ENCODE assay signal across 1 cellular context in the genomic region with DNA sequence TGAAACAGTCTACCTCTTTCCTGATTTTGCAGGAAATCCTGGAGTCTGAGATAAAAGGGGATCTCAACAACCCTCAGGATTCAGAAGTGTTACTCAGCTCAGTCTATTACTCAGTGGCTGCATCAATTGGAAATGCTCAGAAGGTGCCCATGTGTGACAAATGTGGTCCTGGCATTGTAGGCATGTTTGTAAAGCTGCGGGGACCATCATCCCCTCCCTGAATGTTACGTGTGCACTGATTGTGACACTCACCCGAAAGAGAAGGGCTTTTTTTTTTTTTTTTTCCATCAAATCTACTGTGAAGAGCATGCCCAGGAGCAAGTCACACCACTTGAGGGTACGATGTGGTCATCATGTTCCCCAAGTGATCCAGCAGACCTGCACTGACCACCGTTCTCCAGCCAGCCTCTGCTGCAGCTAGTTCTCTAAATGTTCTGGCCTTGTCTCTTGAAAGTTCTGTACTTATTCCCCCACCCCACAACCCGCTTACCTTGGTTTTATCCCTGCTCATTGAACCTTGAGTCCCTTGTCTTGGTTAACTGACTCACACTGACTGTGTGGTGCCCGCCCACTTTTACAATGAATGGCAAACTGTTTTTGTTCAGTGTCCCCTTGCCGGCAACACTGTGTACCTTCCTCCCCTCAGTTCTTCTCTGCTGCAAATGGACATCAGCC.
TF ChIP-seq lines count a peak whose summit lies in the region.

No MANE protein-coding gene starts in this region.

TF ChIP-seq in HepG2, 621 proteins besides CTCF, POLR2A, EP300 and RAD21 (continued from another document and continues in another):
- TF ChIP-seq, protein P1, sequence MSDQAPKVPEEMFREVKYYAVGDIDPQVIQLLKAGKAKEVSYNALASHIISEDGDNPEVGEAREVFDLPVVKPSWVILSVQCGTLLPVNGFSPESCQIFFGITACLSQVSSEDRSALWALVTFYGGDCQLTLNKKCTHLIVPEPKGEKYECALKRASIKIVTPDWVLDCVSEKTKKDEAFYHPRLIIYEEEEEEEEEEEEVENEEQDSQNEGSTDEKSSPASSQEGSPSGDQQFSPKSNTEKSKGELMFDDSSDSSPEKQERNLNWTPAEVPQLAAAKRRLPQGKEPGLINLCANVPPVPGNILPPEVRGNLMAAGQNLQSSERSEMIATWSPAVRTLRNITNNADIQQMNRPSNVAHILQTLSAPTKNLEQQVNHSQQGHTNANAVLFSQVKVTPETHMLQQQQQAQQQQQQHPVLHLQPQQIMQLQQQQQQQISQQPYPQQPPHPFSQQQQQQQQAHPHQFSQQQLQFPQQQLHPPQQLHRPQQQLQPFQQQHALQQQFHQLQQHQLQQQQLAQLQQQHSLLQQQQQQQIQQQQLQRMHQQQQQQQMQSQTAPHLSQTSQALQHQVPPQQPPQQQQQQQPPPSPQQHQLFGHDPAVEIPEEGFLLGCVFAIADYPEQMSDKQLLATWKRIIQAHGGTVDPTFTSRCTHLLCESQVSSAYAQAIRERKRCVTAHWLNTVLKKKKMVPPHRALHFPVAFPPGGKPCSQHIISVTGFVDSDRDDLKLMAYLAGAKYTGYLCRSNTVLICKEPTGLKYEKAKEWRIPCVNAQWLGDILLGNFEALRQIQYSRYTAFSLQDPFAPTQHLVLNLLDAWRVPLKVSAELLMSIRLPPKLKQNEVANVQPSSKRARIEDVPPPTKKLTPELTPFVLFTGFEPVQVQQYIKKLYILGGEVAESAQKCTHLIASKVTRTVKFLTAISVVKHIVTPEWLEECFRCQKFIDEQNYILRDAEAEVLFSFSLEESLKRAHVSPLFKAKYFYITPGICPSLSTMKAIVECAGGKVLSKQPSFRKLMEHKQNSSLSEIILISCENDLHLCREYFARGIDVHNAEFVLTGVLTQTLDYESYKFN (CRISPR knock-in tag; conservative IDR thresholded peaks at IDR 0.05), result peak; percentile 74
- TF ChIP-seq, protein P2, sequence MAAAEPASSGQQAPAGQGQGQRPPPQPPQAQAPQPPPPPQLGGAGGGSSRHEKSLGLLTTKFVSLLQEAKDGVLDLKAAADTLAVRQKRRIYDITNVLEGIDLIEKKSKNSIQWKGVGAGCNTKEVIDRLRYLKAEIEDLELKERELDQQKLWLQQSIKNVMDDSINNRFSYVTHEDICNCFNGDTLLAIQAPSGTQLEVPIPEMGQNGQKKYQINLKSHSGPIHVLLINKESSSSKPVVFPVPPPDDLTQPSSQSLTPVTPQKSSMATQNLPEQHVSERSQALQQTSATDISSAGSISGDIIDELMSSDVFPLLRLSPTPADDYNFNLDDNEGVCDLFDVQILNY (CRISPR knock-in tag; conservative IDR thresholded peaks at IDR 0.05), result no peak
- no peak for TF ChIP-seq HNRNPL (IDR thresholded peaks at IDR 0.05; ENCODE audit: low read depth, low read length)
- TF ChIP-seq, protein P3, sequence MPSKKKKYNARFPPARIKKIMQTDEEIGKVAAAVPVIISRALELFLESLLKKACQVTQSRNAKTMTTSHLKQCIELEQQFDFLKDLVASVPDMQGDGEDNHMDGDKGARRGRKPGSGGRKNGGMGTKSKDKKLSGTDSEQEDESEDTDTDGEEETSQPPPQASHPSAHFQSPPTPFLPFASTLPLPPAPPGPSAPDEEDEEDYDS (CRISPR knock-in tag; IDR thresholded peaks at IDR 0.05), result peak; percentile 36; the same call in 1 of the 2 replicates
- TF ChIP-seq ZNF644 (CRISPR knock-in tag; IDR thresholded peaks at IDR 0.05; ENCODE audit: low read depth), result peak; percentile 61; the same call in 1 of the 2 replicates
- TF ChIP-seq SKI (IDR thresholded peaks at IDR 0.05; ENCODE audit: partially characterized antibody), result no peak
- 0 out of 2 replicates have a peak, but pooled peaks have one; percentile 20 for TF ChIP-seq GFI1 (CRISPR knock-in tag; IDR thresholded peaks at IDR 0.05; ENCODE audit: borderline replicate concordance)
- no peak for TF ChIP-seq SIN3B (IDR thresholded peaks at IDR 0.05; ENCODE audit: low read length)
- TF ChIP-seq TMF1 (CRISPR knock-in tag; IDR thresholded peaks at IDR 0.05; ENCODE audit: low read depth), result no peak
- TF ChIP-seq TAF1 (CRISPR knock-in tag; IDR thresholded peaks at IDR 0.05), result no peak; the same call in 1 of the 2 replicates
- no peak for TF ChIP-seq ARNT (IDR thresholded peaks at IDR 0.05)
- TF ChIP-seq HDAC2 (CRISPR knock-in tag; IDR thresholded peaks at IDR 0.05), result peak; percentile 58; the same call in 1 of the 2 replicates
- TF ChIP-seq PAX8 (CRISPR knock-in tag; IDR thresholded peaks at IDR 0.05; ENCODE audit: borderline replicate concordance), result no peak
- no peak for TF ChIP-seq MTA1 (CRISPR knock-in tag; IDR thresholded peaks at IDR 0.05; ENCODE audit: borderline replicate concordance)
- TF ChIP-seq HNF4G (IDR thresholded peaks at IDR 0.05; ENCODE audit: borderline replicate concordance, low read depth, low read length), result peak; percentile 22; the same call in 1 of the 2 replicates
- TF ChIP-seq HNF4G (CRISPR knock-in tag; IDR thresholded peaks at IDR 0.05; ENCODE audit: borderline replicate concordance, low read depth), result no peak
- TF ChIP-seq, protein P4, sequence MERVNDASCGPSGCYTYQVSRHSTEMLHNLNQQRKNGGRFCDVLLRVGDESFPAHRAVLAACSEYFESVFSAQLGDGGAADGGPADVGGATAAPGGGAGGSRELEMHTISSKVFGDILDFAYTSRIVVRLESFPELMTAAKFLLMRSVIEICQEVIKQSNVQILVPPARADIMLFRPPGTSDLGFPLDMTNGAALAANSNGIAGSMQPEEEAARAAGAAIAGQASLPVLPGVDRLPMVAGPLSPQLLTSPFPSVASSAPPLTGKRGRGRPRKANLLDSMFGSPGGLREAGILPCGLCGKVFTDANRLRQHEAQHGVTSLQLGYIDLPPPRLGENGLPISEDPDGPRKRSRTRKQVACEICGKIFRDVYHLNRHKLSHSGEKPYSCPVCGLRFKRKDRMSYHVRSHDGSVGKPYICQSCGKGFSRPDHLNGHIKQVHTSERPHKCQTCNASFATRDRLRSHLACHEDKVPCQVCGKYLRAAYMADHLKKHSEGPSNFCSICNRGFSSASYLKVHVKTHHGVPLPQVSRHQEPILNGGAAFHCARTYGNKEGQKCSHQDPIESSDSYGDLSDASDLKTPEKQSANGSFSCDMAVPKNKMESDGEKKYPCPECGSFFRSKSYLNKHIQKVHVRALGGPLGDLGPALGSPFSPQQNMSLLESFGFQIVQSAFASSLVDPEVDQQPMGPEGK (CRISPR knock-in tag; IDR thresholded peaks at IDR 0.05), result 0 out of 2 replicates have a peak, but pooled peaks have one; percentile 36
- TF ChIP-seq RFX5 (IDR thresholded peaks at IDR 0.05; ENCODE audit: low read depth, low read length), result no peak
- peak; percentile 19; the same call in 1 of the 2 replicates for TF ChIP-seq CREM (IDR thresholded peaks at IDR 0.05)
- TF ChIP-seq CREM (CRISPR knock-in tag; IDR thresholded peaks at IDR 0.05), result no peak
- TF ChIP-seq, protein P5, sequence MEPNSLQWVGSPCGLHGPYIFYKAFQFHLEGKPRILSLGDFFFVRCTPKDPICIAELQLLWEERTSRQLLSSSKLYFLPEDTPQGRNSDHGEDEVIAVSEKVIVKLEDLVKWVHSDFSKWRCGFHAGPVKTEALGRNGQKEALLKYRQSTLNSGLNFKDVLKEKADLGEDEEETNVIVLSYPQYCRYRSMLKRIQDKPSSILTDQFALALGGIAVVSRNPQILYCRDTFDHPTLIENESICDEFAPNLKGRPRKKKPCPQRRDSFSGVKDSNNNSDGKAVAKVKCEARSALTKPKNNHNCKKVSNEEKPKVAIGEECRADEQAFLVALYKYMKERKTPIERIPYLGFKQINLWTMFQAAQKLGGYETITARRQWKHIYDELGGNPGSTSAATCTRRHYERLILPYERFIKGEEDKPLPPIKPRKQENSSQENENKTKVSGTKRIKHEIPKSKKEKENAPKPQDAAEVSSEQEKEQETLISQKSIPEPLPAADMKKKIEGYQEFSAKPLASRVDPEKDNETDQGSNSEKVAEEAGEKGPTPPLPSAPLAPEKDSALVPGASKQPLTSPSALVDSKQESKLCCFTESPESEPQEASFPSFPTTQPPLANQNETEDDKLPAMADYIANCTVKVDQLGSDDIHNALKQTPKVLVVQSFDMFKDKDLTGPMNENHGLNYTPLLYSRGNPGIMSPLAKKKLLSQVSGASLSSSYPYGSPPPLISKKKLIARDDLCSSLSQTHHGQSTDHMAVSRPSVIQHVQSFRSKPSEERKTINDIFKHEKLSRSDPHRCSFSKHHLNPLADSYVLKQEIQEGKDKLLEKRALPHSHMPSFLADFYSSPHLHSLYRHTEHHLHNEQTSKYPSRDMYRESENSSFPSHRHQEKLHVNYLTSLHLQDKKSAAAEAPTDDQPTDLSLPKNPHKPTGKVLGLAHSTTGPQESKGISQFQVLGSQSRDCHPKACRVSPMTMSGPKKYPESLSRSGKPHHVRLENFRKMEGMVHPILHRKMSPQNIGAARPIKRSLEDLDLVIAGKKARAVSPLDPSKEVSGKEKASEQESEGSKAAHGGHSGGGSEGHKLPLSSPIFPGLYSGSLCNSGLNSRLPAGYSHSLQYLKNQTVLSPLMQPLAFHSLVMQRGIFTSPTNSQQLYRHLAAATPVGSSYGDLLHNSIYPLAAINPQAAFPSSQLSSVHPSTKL (CRISPR knock-in tag; IDR thresholded peaks at IDR 0.05), result peak; percentile 60
- TF ChIP-seq ZNF383 (CRISPR knock-in tag; IDR thresholded peaks at IDR 0.05; ENCODE audit: borderline replicate concordance), result no peak
- TF ChIP-seq SOX6 (IDR thresholded peaks at IDR 0.05), result no peak
- peak; percentile 58 for TF ChIP-seq SOX6 (CRISPR knock-in tag; IDR thresholded peaks at IDR 0.05)
- TF ChIP-seq FOXO1 (CRISPR knock-in tag; IDR thresholded peaks at IDR 0.05), result peak; percentile 39; the same call in 1 of the 2 replicates
- no peak for TF ChIP-seq GTF3A (CRISPR knock-in tag; conservative IDR thresholded peaks at IDR 0.05)
- TF ChIP-seq, protein P6, sequence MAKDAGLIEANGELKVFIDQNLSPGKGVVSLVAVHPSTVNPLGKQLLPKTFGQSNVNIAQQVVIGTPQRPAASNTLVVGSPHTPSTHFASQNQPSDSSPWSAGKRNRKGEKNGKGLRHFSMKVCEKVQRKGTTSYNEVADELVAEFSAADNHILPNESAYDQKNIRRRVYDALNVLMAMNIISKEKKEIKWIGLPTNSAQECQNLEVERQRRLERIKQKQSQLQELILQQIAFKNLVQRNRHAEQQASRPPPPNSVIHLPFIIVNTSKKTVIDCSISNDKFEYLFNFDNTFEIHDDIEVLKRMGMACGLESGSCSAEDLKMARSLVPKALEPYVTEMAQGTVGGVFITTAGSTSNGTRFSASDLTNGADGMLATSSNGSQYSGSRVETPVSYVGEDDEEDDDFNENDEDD (CRISPR knock-in tag; IDR thresholded peaks at IDR 0.05; ENCODE audit: borderline replicate concordance), result no peak
- TF ChIP-seq, protein P7, sequence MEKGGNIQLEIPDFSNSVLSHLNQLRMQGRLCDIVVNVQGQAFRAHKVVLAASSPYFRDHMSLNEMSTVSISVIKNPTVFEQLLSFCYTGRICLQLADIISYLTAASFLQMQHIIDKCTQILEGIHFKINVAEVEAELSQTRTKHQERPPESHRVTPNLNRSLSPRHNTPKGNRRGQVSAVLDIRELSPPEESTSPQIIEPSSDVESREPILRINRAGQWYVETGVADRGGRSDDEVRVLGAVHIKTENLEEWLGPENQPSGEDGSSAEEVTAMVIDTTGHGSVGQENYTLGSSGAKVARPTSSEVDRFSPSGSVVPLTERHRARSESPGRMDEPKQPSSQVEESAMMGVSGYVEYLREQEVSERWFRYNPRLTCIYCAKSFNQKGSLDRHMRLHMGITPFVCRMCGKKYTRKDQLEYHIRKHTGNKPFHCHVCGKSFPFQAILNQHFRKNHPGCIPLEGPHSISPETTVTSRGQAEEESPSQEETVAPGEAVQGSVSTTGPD (CRISPR knock-in tag; IDR thresholded peaks at IDR 0.05), result no peak
- TF ChIP-seq, protein P8, sequence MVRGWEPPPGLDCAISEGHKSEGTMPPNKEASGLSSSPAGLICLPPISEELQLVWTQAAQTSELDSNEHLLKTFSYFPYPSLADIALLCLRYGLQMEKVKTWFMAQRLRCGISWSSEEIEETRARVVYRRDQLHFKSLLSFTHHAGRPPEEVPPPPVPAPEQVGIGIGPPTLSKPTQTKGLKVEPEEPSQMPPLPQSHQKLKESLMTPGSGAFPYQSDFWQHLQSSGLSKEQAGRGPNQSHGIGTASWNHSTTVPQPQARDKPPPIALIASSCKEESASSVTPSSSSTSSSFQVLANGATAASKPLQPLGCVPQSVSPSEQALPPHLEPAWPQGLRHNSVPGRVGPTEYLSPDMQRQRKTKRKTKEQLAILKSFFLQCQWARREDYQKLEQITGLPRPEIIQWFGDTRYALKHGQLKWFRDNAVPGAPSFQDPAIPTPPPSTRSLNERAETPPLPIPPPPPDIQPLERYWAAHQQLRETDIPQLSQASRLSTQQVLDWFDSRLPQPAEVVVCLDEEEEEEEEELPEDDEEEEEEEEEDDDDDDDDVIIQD (CRISPR knock-in tag; IDR thresholded peaks at IDR 0.05; ENCODE audit: low read depth), result 0 out of 2 replicates have a peak, but pooled peaks have one; percentile 17
- no peak for TF ChIP-seq AHR (CRISPR knock-in tag; IDR thresholded peaks at IDR 0.05)
- TF ChIP-seq, protein P9, sequence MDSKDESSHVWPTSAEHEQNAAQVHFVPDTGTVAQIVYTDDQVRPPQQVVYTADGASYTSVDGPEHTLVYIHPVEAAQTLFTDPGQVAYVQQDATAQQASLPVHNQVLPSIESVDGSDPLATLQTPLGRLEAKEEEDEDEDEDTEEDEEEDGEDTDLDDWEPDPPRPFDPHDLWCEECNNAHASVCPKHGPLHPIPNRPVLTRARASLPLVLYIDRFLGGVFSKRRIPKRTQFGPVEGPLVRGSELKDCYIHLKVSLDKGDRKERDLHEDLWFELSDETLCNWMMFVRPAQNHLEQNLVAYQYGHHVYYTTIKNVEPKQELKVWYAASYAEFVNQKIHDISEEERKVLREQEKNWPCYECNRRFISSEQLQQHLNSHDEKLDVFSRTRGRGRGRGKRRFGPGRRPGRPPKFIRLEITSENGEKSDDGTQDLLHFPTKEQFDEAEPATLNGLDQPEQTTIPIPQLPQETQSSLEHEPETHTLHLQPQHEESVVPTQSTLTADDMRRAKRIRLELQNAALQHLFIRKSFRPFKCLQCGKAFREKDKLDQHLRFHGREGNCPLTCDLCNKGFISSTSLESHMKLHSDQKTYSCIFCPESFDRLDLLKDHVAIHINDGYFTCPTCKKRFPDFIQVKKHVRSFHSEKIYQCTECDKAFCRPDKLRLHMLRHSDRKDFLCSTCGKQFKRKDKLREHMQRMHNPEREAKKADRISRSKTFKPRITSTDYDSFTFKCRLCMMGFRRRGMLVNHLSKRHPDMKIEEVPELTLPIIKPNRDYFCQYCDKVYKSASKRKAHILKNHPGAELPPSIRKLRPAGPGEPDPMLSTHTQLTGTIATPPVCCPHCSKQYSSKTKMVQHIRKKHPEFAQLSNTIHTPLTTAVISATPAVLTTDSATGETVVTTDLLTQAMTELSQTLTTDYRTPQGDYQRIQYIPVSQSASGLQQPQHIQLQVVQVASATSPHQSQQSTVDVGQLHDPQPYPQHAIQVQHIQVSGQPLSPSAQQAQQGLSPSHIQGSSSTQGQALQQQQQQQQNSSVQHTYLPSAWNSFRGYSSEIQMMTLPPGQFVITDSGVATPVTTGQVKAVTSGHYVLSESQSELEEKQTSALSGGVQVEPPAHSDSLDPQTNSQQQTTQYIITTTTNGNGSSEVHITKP (CRISPR knock-in tag; IDR thresholded peaks at IDR 0.05; ENCODE audit: low read depth), result peak; percentile 60; the same call in 1 of the 2 replicates
- TF ChIP-seq HOXA3 (CRISPR knock-in tag; IDR thresholded peaks at IDR 0.05), result 0 out of 2 replicates have a peak, but pooled peaks have one; percentile 22
- TF ChIP-seq XRCC5 (optimal IDR thresholded peaks at IDR 0.05; ENCODE audit: low read length), result peak; percentile 34
- TF ChIP-seq SIN3A (IDR thresholded peaks at IDR 0.05; ENCODE audit: borderline replicate concordance, low read depth, low read length), result 0 out of 2 replicates have a peak, but pooled peaks have one; percentile 7
- peak; percentile 80 for TF ChIP-seq FOSL2 (CRISPR knock-in tag; IDR thresholded peaks at IDR 0.05)
- peak; percentile 12; the same call in 1 of the 2 replicates for TF ChIP-seq TARDBP (CRISPR knock-in tag; IDR thresholded peaks at IDR 0.05)
- no peak for TF ChIP-seq REXO4 (CRISPR knock-in tag; IDR thresholded peaks at IDR 0.05; ENCODE audit: borderline replicate concordance)
